19 cellular contexts compared by ENCODE assay signal in genomic region chr1:215043405-215043804, GRCh38. TPM values are rescaled to one million over a fixed set of nuclear protein-coding genes. Genes with fewer than 3 reads are reported as not detected.
A peak's percentile ranks its signal among the peaks of the same experiment; 100 is the strongest.
DNase-seq lines count a peak whose midpoint lies in the region; ATAC-seq lines count a peak whose summit lies in the region.
"Had no signal": no experiment of that assay in that cellular context is flagged by ENCODE, and none has a peak within 500 bp of the region (broad histone marks: within the 10 kb centered on the region; RNA-seq: fewer than 3 reads in every experiment).

No MANE protein-coding gene starts in this region.

- peak; percentile 6 to 13 for DNase-seq in activated CD4-positive, alpha-beta T cell treated with anti-CD3 and anti-CD28 coated beads, Interleukin-2, amount 50 U/mL, for 48 hours
- no peak for DNase-seq in activated CD4-positive, alpha-beta T cell treated with anti-CD3 and anti-CD28 coated beads, Interleukin-2, amount 10 ng/mL, durations not matched to agents 7 days and 5 days
- DNase-seq in stimulated activated CD4-positive, alpha-beta T cell treated with anti-CD3 and anti-CD28 coated beads, TNF-alpha, amount 100 ng/mL, for 24 hours (ENCODE audit: low read depth in 3 of 3) = peak in 2 of 3 experiments; percentile 2 to 9
- no peak for DNase-seq in stimulated activated CD4-positive, alpha-beta T cell treated with anti-CD3 and anti-CD28 coated beads, Interleukin-2, amount 100 ng/mL, for 48 hours
- DNase-seq in activated naive CD8-positive, alpha-beta T cell treated with anti-CD3 and anti-CD28 coated beads, Interleukin-2, amount 50 U/mL, for 24 hours = no peak
- no peak for DNase-seq in NCI-H1092 (lab: John Stamatoyannopoulos, UW)
- DNase-seq in HT-29 (ENCODE audit: low spot score) = no peak
- DNase-seq: C1 segment of cervical spinal cord, COR-L47, DMS53, HCEC 1CT, KG1, NCI-H1092 treated with DMSO at 0.1 percent for 48 hours, NCI-H1694, NCI-H2107, NCI-H69, PC-3 had no signal

- no peak overlapping the region for H3K27ac Mint-ChIP-seq in activated CD4-positive, alpha-beta T cell treated with anti-CD3 and anti-CD28 coated beads, Interleukin-2, amount 10 ng/mL, durations not matched to agents 7 days and 5 days
- no peak overlapping the region for H3K27ac Mint-ChIP-seq in activated naive CD8-positive, alpha-beta T cell treated with anti-CD3 and anti-CD28 coated beads, Interleukin-2, amount 50 U/mL, for 24 hours

- ATAC-seq in activated naive CD8-positive, alpha-beta T cell treated with anti-CD3 and anti-CD28 coated beads, Interleukin-2, amount 50 U/mL, for 24 hours = peak; percentile 72
- ATAC-seq in HG02642 (IDR thresholded peaks at IDR 0.05; ENCODE audit: poor library complexity, unreplicated experiment) = no peak
- ATAC-seq: GM12878, PC-3 had no signal

- CTCF ChIA-PET in activated CD4-positive, alpha-beta T cell treated with anti-CD3 and anti-CD28 coated beads, Interleukin-2, amount 10 ng/mL, durations not matched to agents 7 days and 5 days (lab: Charles Lee) = no interaction called here

- no peak overlapping the region for H3K4me3 Mint-ChIP-seq in activated CD4-positive, alpha-beta T cell treated with anti-CD3 and anti-CD28 coated beads, Interleukin-2, amount 10 ng/mL, durations not matched to agents 7 days and 5 days
- H3K4me3 Mint-ChIP-seq in activated naive CD8-positive, alpha-beta T cell treated with anti-CD3 and anti-CD28 coated beads, Interleukin-2, amount 50 U/mL, for 24 hours = no peak overlapping the region

- H3K4me1 Mint-ChIP-seq in activated CD4-positive, alpha-beta T cell treated with anti-CD3 and anti-CD28 coated beads, Interleukin-2, amount 10 ng/mL, durations not matched to agents 7 days and 5 days = no peaks in the 10 kb centered on the region
- H3K4me1 Mint-ChIP-seq in activated naive CD8-positive, alpha-beta T cell treated with anti-CD3 and anti-CD28 coated beads, Interleukin-2, amount 50 U/mL, for 24 hours = peaks cover 2% of the 10 kb centered on the region

- no peaks in the 10 kb centered on the region for H3K36me3 Mint-ChIP-seq in activated CD4-positive, alpha-beta T cell treated with anti-CD3 and anti-CD28 coated beads, Interleukin-2, amount 10 ng/mL, durations not matched to agents 7 days and 5 days (ENCODE audit: low read depth)
- H3K36me3 Mint-ChIP-seq in activated naive CD8-positive, alpha-beta T cell treated with anti-CD3 and anti-CD28 coated beads, Interleukin-2, amount 50 U/mL, for 24 hours (ENCODE audit: low read depth) = no peaks in the 10 kb centered on the region

- no peaks in the 10 kb centered on the region for H3K27me3 Mint-ChIP-seq in activated CD4-positive, alpha-beta T cell treated with anti-CD3 and anti-CD28 coated beads, Interleukin-2, amount 10 ng/mL, durations not matched to agents 7 days and 5 days
- H3K27me3 Mint-ChIP-seq in activated naive CD8-positive, alpha-beta T cell treated with anti-CD3 and anti-CD28 coated beads, Interleukin-2, amount 50 U/mL, for 24 hours = peaks cover 8% of the 10 kb centered on the region

- POLR2A ChIA-PET in activated CD4-positive, alpha-beta T cell treated with anti-CD3 and anti-CD28 coated beads, Interleukin-2, amount 10 ng/mL, durations not matched to agents 7 days and 5 days (lab: Charles Lee) = no interaction called here

- H3K9me3 Mint-ChIP-seq in activated CD4-positive, alpha-beta T cell treated with anti-CD3 and anti-CD28 coated beads, Interleukin-2, amount 10 ng/mL, durations not matched to agents 7 days and 5 days = no peaks in the 10 kb centered on the region
- peaks cover 17% of the 10 kb centered on the region for H3K9me3 Mint-ChIP-seq in activated naive CD8-positive, alpha-beta T cell treated with anti-CD3 and anti-CD28 coated beads, Interleukin-2, amount 50 U/mL, for 24 hours

RNA-seq across cellular contexts. Expression of gene KCNK2, which starts 39.1 kb away (rescaled TPM):
- total RNA-seq in activated CD4-positive, alpha-beta T cell treated with anti-CD3 and anti-CD28 coated beads, Interleukin-2, amount 10 ng/mL, durations not matched to agents 7 days and 5 days = not detected
- not detected in 2 replicates for total RNA-seq in HT-29 (2014; rRNA removed; shearing (Covaris generic))
- total RNA-seq: PC-3 had no signal

Comparison
In these comparisons a context has a peak if more than half of its experiments do, and no peak if none do; other contexts are left out.
1. DNase-seq: peak in activated CD4-positive, alpha-beta T cell treated with anti-CD3 and anti-CD28 coated beads, Interleukin-2, amount 50 U/mL, for 48 hours (2 of 2) and stimulated activated CD4-positive, alpha-beta T cell treated with anti-CD3 and anti-CD28 coated beads, TNF-alpha, amount 100 ng/mL, for 24 hours (2 of 3); none in activated CD4-positive, alpha-beta T cell treated with anti-CD3 and anti-CD28 coated beads, Interleukin-2, amount 10 ng/mL, durations not matched to agents 7 days and 5 days (single experiment), stimulated activated CD4-positive, alpha-beta T cell treated with anti-CD3 and anti-CD28 coated beads, Interleukin-2, amount 100 ng/mL, for 48 hours (0 of 2), activated naive CD8-positive, alpha-beta T cell treated with anti-CD3 and anti-CD28 coated beads, Interleukin-2, amount 50 U/mL, for 24 hours (single experiment), NCI-H1092 (single experiment) and HT-29 (single experiment).